1 cellular context compared by ENCODE assay signal in genomic region chr10:101060951-101061813, GRCh38.
TF ChIP-seq lines count a peak whose summit lies in the region.

No MANE protein-coding gene starts in this region.

TF ChIP-seq in HepG2, 621 proteins besides CTCF, POLR2A, EP300 and RAD21 (continued from another document and continues in another):
- TF ChIP-seq ZBTB44 (CRISPR knock-in tag; IDR thresholded peaks at IDR 0.05) (0 out of 2 replicates have a peak, but pooled peaks have one; percentile 36), MAF1 (CRISPR knock-in tag; IDR thresholded peaks at IDR 0.05; ENCODE audit: borderline replicate concordance) (no peak), JARID2 (CRISPR knock-in tag; IDR thresholded peaks at IDR 0.05; ENCODE audit: insufficient replicate concordance) (no peak), ZNF740 (CRISPR knock-in tag; IDR thresholded peaks at IDR 0.05) (peak; percentile 57; the same call in 1 of the 2 replicates), ZMYM2 (CRISPR knock-in tag; IDR thresholded peaks at IDR 0.05) (no peak), ZGPAT (CRISPR knock-in tag; IDR thresholded peaks at IDR 0.05) (peak; percentile 97), ZNF605 (CRISPR knock-in tag; IDR thresholded peaks at IDR 0.05) (peak; percentile 54; the same call in 1 of the 2 replicates), RARG (CRISPR knock-in tag; IDR thresholded peaks at IDR 0.05; ENCODE audit: low read depth) (no peak), TBX2 (CRISPR knock-in tag; IDR thresholded peaks at IDR 0.05; ENCODE audit: borderline replicate concordance) (peak; percentile 88), ARNTL (CRISPR knock-in tag; IDR thresholded peaks at IDR 0.05) (no peak; the same call in 1 of the 2 replicates), ZFX (CRISPR knock-in tag; IDR thresholded peaks at IDR 0.05; ENCODE audit: low read depth) (peak; percentile 90), ZNF776 (CRISPR knock-in tag; IDR thresholded peaks at IDR 0.05) (peak; percentile 82), THRA (CRISPR knock-in tag; IDR thresholded peaks at IDR 0.05; ENCODE audit: borderline replicate concordance) (peak; percentile 37), PRDM10 (CRISPR knock-in tag; IDR thresholded peaks at IDR 0.05; ENCODE audit: low read depth) (peak; percentile 81), ZBTB8A (CRISPR knock-in tag; IDR thresholded peaks at IDR 0.05; ENCODE audit: borderline replicate concordance, low read depth) (no peak), ZNF225 (CRISPR knock-in tag; IDR thresholded peaks at IDR 0.05) (no peak), ZNF563 (CRISPR knock-in tag; IDR thresholded peaks at IDR 0.05) (peak; percentile 36), RBFOX2 (IDR thresholded peaks at IDR 0.05; ENCODE audit: low read depth, low read length) (peak; percentile 100), ZSCAN30 (CRISPR knock-in tag; IDR thresholded peaks at IDR 0.05) (peak; percentile 80), HBP1 (CRISPR knock-in tag; IDR thresholded peaks at IDR 0.05; ENCODE audit: low read depth) (peak; percentile 27; the same call in 1 of the 2 replicates), ZNF496 (CRISPR knock-in tag; IDR thresholded peaks at IDR 0.05; ENCODE audit: insufficient replicate concordance) (no peak), PCBP1 (IDR thresholded peaks at IDR 0.05; ENCODE audit: borderline replicate concordance, low read depth, low read length) (no peak), ZNF24 (IDR thresholded peaks at IDR 0.05) (no peak), ESRRA (CRISPR knock-in tag; IDR thresholded peaks at IDR 0.05; ENCODE audit: low read depth) (0 out of 2 replicates have a peak, but pooled peaks have one; percentile 56), REL (CRISPR knock-in tag; conservative IDR thresholded peaks at IDR 0.05) (peak; percentile 84), CAMTA2 (CRISPR knock-in tag; IDR thresholded peaks at IDR 0.05; ENCODE audit: borderline replicate concordance) (no peak), RELA (CRISPR knock-in tag; IDR thresholded peaks at IDR 0.05) (no peak), PAWR (CRISPR knock-in tag; IDR thresholded peaks at IDR 0.05; ENCODE audit: borderline replicate concordance) (0 out of 2 replicates have a peak, but pooled peaks have one; percentile 25), FOXP1 (IDR thresholded peaks at IDR 0.05) (no peak), FOXP1 (CRISPR knock-in tag; IDR thresholded peaks at IDR 0.05) (no peak), ZNF17 (CRISPR knock-in tag; IDR thresholded peaks at IDR 0.05) (no peak), ZNF205 (CRISPR knock-in tag; IDR thresholded peaks at IDR 0.05) (peak; percentile 11; the same call in 1 of the 2 replicates), AGO1 (IDR thresholded peaks at IDR 0.05; ENCODE audit: low read depth, low read length, poor library complexity, severe bottlenecking) (peak; percentile 52), ZNF703 (CRISPR knock-in tag; IDR thresholded peaks at IDR 0.05; ENCODE audit: borderline replicate concordance) (0 out of 2 replicates have a peak, but pooled peaks have one; percentile 70), CC2D1A (CRISPR knock-in tag; IDR thresholded peaks at IDR 0.05) (0 out of 2 replicates have a peak, but pooled peaks have one; percentile 74), ZNF879 (CRISPR knock-in tag; IDR thresholded peaks at IDR 0.05) (peak; percentile 41; the same call in 1 of the 2 replicates), TEAD3 (CRISPR knock-in tag; optimal IDR thresholded peaks at IDR 0.05; ENCODE audit: borderline replicate concordance) (peak; percentile 87), TBP (CRISPR knock-in tag; IDR thresholded peaks at IDR 0.05) (no peak), NCOA1 (CRISPR knock-in tag; IDR thresholded peaks at IDR 0.05) (peak; percentile 28), TCF7L2 (IDR thresholded peaks at IDR 0.05; ENCODE audit: low read depth, low read length) (no peak), SP4 (CRISPR knock-in tag; IDR thresholded peaks at IDR 0.05) (peak; percentile 90), SRSF1 (optimal IDR thresholded peaks at IDR 0.05; ENCODE audit: low read depth, low read length) (peak; percentile 64), GLI4 (CRISPR knock-in tag; IDR thresholded peaks at IDR 0.05; ENCODE audit: borderline replicate concordance) (peak; percentile 71; the same call in 1 of the 2 replicates), EZH2 (conservative IDR thresholded peaks at IDR 0.05; ENCODE audit: low read depth, low read length) (no peak), AHR (CRISPR knock-in tag; IDR thresholded peaks at IDR 0.05) (no peak), ZNF761 (CRISPR knock-in tag; conservative IDR thresholded peaks at IDR 0.05) (no peak), RNF219 (CRISPR knock-in tag; IDR thresholded peaks at IDR 0.05) (no peak; the same call in 1 of the 2 replicates), ZNF788 (CRISPR knock-in tag; IDR thresholded peaks at IDR 0.05; ENCODE audit: borderline replicate concordance) (peak; percentile 92), ZNF10 (CRISPR knock-in tag; IDR thresholded peaks at IDR 0.05; ENCODE audit: borderline replicate concordance, low read depth) (peak; percentile 36; the same call in 1 of the 2 replicates), ZNF558 (CRISPR knock-in tag; IDR thresholded peaks at IDR 0.05; ENCODE audit: borderline replicate concordance) (peak; percentile 73; the same call in 1 of the 2 replicates), SAFB2 (CRISPR knock-in tag; IDR thresholded peaks at IDR 0.05; ENCODE audit: borderline replicate concordance, low read depth) (peak; percentile 52; the same call in 1 of the 2 replicates), TP53 (CRISPR knock-in tag; conservative IDR thresholded peaks at IDR 0.05) (no peak), SPEN (CRISPR knock-in tag; IDR thresholded peaks at IDR 0.05; ENCODE audit: low read depth) (peak; percentile 71; the same call in 1 of the 2 replicates), CCAR2 (optimal IDR thresholded peaks at IDR 0.05; ENCODE audit: low read depth, low read length) (peak; percentile 72), TBL1XR1 (IDR thresholded peaks at IDR 0.05; ENCODE audit: borderline replicate concordance, low read length, partially characterized antibody) (peak; percentile 46), ZNF562 (CRISPR knock-in tag; IDR thresholded peaks at IDR 0.05; ENCODE audit: borderline replicate concordance) (no peak), NR2F1 (CRISPR knock-in tag; IDR thresholded peaks at IDR 0.05) (no peak; a peak in 1 of 4 replicates), ZNF574 (CRISPR knock-in tag; IDR thresholded peaks at IDR 0.05) (peak; percentile 65; the same call in 1 of the 2 replicates)
